Comparison of ENCODE assay signal across 11 cellular contexts in the genomic region with DNA sequence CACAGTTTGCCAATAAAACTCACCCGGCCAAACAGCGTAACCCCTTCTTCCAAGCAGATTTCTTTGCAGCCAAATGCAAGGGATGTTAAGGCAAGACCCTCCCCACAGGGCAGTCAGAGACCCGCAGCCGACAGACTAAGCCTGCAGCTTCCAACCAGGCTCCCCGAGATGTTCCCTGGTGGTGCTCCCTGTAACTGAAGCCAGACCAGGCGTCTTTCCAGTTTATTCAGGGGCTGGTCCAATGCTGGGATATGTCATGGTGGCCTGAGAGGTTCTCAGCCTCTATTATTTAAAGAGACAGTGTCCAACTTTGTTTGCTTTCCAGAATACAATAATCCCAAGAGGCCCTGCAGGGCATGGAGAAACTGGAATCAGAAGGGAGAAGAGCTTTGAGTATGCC. TPM values are rescaled to one million over a fixed set of nuclear protein-coding genes. Genes with fewer than 3 reads are reported as not detected.
DNase-seq lines count a peak whose midpoint lies in the region; TF ChIP-seq lines count a peak whose summit lies in the region.
"Had no signal": no experiment of that assay in that cellular context is flagged by ENCODE, and none has a peak within 500 bp of the region (broad histone marks: within the 10 kb centered on the region; RNA-seq: fewer than 3 reads in every experiment).

PMP22 (minus strand) TSS at position 196 of the 400 bp plus-strand sequence. CDS start 4,599 bp downstream, outside the sequence.

- H3K4me2 ChIP-seq in GM23248 (ENCODE audit: unreplicated experiment), result no peak within 1 kb of the TSS

- H3K4me3 ChIP-seq in GM23248 (no peak within 1 kb of the TSS), dorsolateral prefrontal cortex (peak within 1 kb of the TSS in 49 of 59 donors; percentile 5 to 86 (median 40)), lower leg skin (ENCODE audit: low read depth, poor library complexity, severe bottlenecking) (peak within 1 kb of the TSS; percentile 1), spleen (no peak within 1 kb of the TSS)

- H3K36me3 ChIP-seq in GM23248 (ENCODE audit: low read depth) (no peaks in the 10 kb centered on the region), spleen (no peaks in the 10 kb centered on the region)

- peak in 3 of 56 donors; percentile 7 to 24 (median 18) for TF ChIP-seq CTCF in dorsolateral prefrontal cortex (IDR thresholded peaks at IDR 0.05 in 54 of 56, conservative IDR thresholded peaks at IDR 0.05 in 2 of 56; ENCODE audit: low read depth in 1 of 56, partially characterized antibody in 56 of 56)
- TF ChIP-seq CTCF in lower leg skin (IDR thresholded peaks at IDR 0.05), result no peak
- TF ChIP-seq CTCF in spleen (IDR thresholded peaks at IDR 0.05 in 8 of 11, conservative IDR thresholded peaks at IDR 0.05 in 3 of 11), result no peak

- TF ChIP-seq POLR2A in lower leg skin (IDR thresholded peaks at IDR 0.05) (no peak), spleen (IDR thresholded peaks at IDR 0.05) (no peak)

- 22 to 35% methylated on average over 6 of the region's 6 CpGs for WGBS in GM23248 (ENCODE audit: low coverage in 1 of 2, low lambda C conversion rate in 2 of 2, missing lambda C conversion rate in 2 of 2), 2 experiments
- WGBS in lower leg skin, 2 donors, result 47 to 57% methylated on average over 6 of the region's 6 CpGs
- 76 to 94% (median 81%) methylated on average over 6 of the region's 6 CpGs for WGBS in spleen, 5 donors

- peaks cover 7% of the 10 kb centered on the region for H3F3A ChIP-seq in GM23248 (ENCODE audit: insufficient read depth)

- peaks cover 12% of the 10 kb centered on the region; the same call in 1 of the 2 replicates for H3K79me2 ChIP-seq in GM23248 (ENCODE audit: insufficient read depth)

- peak; percentile 48 for DNase-seq in GM23248
- peak in 1 of 10 donors; percentile 38 for DNase-seq in dorsolateral prefrontal cortex
- peak in 1 of 2 donors; percentile 59 for DNase-seq in lower leg skin (ENCODE audit: low spot score in 2 of 2)
- peak; percentile 45 for DNase-seq in spleen
- no peak for DNase-seq in middle frontal gyrus (ENCODE audit: extremely low spot score, low spot score)
- DNase-seq in UCSD-AML1 (lab: John Stamatoyannopoulos, UW; ENCODE audit: unreplicated experiment), result no peak
- DNase-seq in LoVo (ENCODE audit: low spot score), result no peak
- no peak for DNase-seq in NOMO-1 treated with dmso at 0.1 percent for 144 hours (lab: John Stamatoyannopoulos, UW; ENCODE audit: unreplicated experiment)
- DNase-seq: activated naive CD8-positive, alpha-beta T cell treated with anti-CD3 and anti-CD28 coated beads, Interleukin-2, amount 50 U/mL, for 24 hours; CD8-positive, alpha-beta memory T cell; NCI-H1417 had no signal

- H3K27ac ChIP-seq in GM23248 (no peak within 1 kb of the TSS), dorsolateral prefrontal cortex (peak within 1 kb of the TSS in 55 of 59 donors; percentile 3 to 99 (median 57)), spleen (no peak within 1 kb of the TSS)

- H2AFZ ChIP-seq in GM23248, result no peak within 1 kb of the TSS

- H3K27me3 ChIP-seq in GM23248 (replicated peaks; ENCODE audit: insufficient read depth), result peaks cover 7% of the 10 kb centered on the region; the same call in 1 of the 2 replicates
- peaks cover 0 to 7% (median 0%) of the 10 kb centered on the region in 45 donors for H3K27me3 ChIP-seq in dorsolateral prefrontal cortex
- peaks cover 0 to 70% (median 24%) of the 10 kb centered on the region in 7 donors for H3K27me3 ChIP-seq in spleen (replicated peaks in 1 of 7)

- H3K9me3 ChIP-seq in GM23248 (ENCODE audit: low read depth), result no peaks in the 10 kb centered on the region
- H3K9me3 ChIP-seq in spleen, result no peaks in the 10 kb centered on the region

- in situ Hi-C loops in GM23248 (cut with MboI), result loop anchor here (5.0 to 10.0 kb wide), 3 partner anchors 110 to 172 kb away; no protein-coding TSS in a partner anchor

- no peaks in the 10 kb centered on the region for H3K9me2 ChIP-seq in GM23248 (ENCODE audit: insufficient read depth)

- no peaks in the 10 kb centered on the region for H4K20me1 ChIP-seq in GM23248 (ENCODE audit: insufficient read depth)

- no peak within 1 kb of the TSS for H3K9ac ChIP-seq in GM23248

- intact Hi-C loops in dorsolateral prefrontal cortex (cut with DNase I), result loop anchor here in 1 of 2 donors (5.0 kb wide), 1 partner anchor 77 kb away; the partner anchor contains the start of gene TEKT3
- intact Hi-C loops in lower leg skin (cut with DNase I; ENCODE audit: low total_unique reads), result loop anchor here (10.0 kb wide), 1 partner anchor 150 kb away; no protein-coding TSS in a partner anchor
- intact Hi-C loops in spleen (cut with DNase I; ENCODE audit: low total_unique reads), result no loop called here

- H3K4me1 ChIP-seq in GM23248 (ENCODE audit: insufficient read depth) (peaks cover 5% of the 10 kb centered on the region), spleen (peaks cover 7 to 40% (median 34%) of the 10 kb centered on the region in 6 donors)

RNA-seq across cellular contexts. Expression of gene PMP22, which starts in this region (rescaled TPM):
- total RNA-seq in GM23248 (2014; rRNA removed; shearing (Covaris generic)), result 45.0 and 67.2 TPM in 2 replicates
- 124 and 126 TPM in 2 replicates for polyA plus RNA-seq in GM23248 (2016; fragmentation: Nextera tagmentation; extraction: Ambion mirVana)
- 100 to 1,000 TPM in 76 of 120 experiments, 10 to 100 TPM in 44; 40.1 to 373 (median 122) TPM for total RNA-seq in dorsolateral prefrontal cortex
- total RNA-seq in lower leg skin, result 100 to 1,000 TPM in 1 of 4 donors, 10 to 100 TPM in 3; 34.9 to 120 (median 64.5) TPM
- 10 to 100 TPM; 30.0 to 40.0 (median 33.3) TPM for total RNA-seq in spleen
- polyA plus RNA-seq in spleen, result 10 to 100 TPM in 2 of 3 donors, 1 to 10 TPM in 1; 9.5 to 23.8 (median 22.1) TPM
- polyA plus RNA-seq: CD8-positive, alpha-beta memory T cell had no signal

Comparison
In these comparisons a context has a peak if more than half of its experiments do, and no peak if none do; other contexts are left out.
1. DNase-seq: peak in GM23248 (single experiment) and spleen (single experiment); none in middle frontal gyrus (single experiment), UCSD-AML1 (single experiment), LoVo (single experiment) and NOMO-1 treated with dmso at 0.1 percent for 144 hours (single experiment).
2. H3K27ac ChIP-seq: peak in dorsolateral prefrontal cortex (55 of 59); none in GM23248 (single experiment) and spleen (0 of 8).
3. H3K4me3 ChIP-seq: peak in dorsolateral prefrontal cortex (49 of 59) and lower leg skin (single experiment); none in GM23248 (single experiment) and spleen (0 of 8).